Comparison of ENCODE assay signal across 8 cellular contexts in the genomic region with DNA sequence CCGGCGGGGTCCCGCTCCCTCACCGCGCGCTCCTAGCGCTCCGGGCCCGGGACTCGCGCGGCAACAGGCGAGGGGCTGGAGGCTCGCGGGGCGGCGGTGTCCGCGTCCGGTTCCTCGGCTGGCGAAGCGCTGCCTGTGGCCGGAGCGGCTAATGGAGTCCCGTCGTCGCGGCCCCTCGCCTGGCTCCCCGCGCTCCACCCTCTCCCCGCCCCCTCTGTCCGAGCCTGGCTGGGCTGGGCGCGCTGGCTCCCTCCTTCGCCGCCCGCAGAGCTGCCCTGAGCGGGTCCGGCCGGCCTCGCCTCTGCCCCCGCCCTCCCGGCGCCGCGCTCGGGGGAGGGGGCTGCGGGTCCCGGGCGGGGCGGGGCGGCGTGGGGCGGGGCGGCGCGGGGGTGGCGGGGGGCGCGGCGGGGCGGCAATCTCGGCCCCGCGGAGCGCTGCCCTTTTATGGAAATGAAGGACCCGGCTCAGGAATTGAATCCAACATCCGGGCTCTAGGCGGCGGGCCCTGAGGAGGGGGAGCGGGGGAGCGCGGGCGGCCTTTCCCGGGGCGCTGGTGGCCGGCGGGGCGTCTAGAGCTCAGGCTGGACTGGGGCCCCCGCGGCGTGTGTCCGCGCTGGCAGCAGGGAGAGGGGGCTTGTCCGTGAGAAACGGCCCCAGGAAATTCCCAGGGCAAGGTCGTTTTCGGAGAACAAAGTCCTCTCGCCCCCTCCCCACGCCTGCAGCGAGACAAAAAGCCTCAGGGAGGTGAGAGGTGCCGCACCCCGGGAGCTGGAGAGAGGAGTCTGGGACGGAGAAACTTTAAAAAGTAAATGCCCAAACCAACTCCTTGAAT. TPM values are rescaled to one million over a fixed set of nuclear protein-coding genes. Genes with fewer than 3 reads are reported as not detected.
DNase-seq lines count a peak whose midpoint lies in the region; ATAC-seq, FAIRE-seq and TF ChIP-seq lines count a peak whose summit lies in the region.

A gene with protein sequence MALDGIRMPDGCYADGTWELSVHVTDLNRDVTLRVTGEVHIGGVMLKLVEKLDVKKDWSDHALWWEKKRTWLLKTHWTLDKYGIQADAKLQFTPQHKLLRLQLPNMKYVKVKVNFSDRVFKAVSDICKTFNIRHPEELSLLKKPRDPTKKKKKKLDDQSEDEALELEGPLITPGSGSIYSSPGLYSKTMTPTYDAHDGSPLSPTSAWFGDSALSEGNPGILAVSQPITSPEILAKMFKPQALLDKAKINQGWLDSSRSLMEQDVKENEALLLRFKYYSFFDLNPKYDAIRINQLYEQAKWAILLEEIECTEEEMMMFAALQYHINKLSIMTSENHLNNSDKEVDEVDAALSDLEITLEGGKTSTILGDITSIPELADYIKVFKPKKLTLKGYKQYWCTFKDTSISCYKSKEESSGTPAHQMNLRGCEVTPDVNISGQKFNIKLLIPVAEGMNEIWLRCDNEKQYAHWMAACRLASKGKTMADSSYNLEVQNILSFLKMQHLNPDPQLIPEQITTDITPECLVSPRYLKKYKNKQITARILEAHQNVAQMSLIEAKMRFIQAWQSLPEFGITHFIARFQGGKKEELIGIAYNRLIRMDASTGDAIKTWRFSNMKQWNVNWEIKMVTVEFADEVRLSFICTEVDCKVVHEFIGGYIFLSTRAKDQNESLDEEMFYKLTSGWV (minus strand): TSS at position 153 of the 832 bp plus-strand sequence. CDS start 482 bp downstream, outside the sequence.

- H3K4me3 ChIP-seq in coronary artery (peak within 1 kb of the TSS; percentile 98), kidney (ENCODE audit: low read length in 2 of 2) (peak within 1 kb of the TSS; percentile 97 to 99), small intestine (ENCODE audit: low read depth in 1 of 2, low read length in 2 of 2) (peak within 1 kb of the TSS; percentile 56 to 78)

- H3K27me3 Mint-ChIP-seq in T-helper 17 cell, result peaks cover 26% of the 10 kb centered on the region

- H3K4me3 Mint-ChIP-seq in T-helper 17 cell, result peak within 1 kb of the TSS; percentile 91

- ATAC-seq in GM19452 (IDR thresholded peaks at IDR 0.05; ENCODE audit: unreplicated experiment) (peak; percentile 41), T-helper 17 cell (peak; percentile 45), GM21737 (IDR thresholded peaks at IDR 0.05; ENCODE audit: unreplicated experiment) (no peak)

- H3K27ac ChIP-seq in coronary artery, result peak within 1 kb of the TSS; percentile 100
- peak within 1 kb of the TSS; percentile 97 for H3K27ac ChIP-seq in kidney (ENCODE audit: low read depth in 2 of 2, low read length in 2 of 2)
- peak within 1 kb of the TSS; percentile 64 to 95 for H3K27ac ChIP-seq in small intestine (ENCODE audit: low read depth in 1 of 2, low read length in 1 of 2)

- intact Hi-C loops in kidney (cut with DNase I), result no loop called here

- peaks cover 22% of the 10 kb centered on the region for H3K4me1 Mint-ChIP-seq in T-helper 17 cell

- peaks cover 2% of the 10 kb centered on the region for H3K9me3 ChIP-seq in T-helper 17 cell (ENCODE audit: control insufficient read depth, low read length, poor library complexity, severe bottlenecking)
- no peaks in the 10 kb centered on the region for H3K9me3 ChIP-seq in kidney (ENCODE audit: control insufficient read depth in 1 of 2, low read length in 2 of 2)
- no peaks in the 10 kb centered on the region for H3K9me3 ChIP-seq in small intestine (ENCODE audit: control insufficient read depth, low read depth)

- WGBS in small intestine, 3 donors, result 1% methylated on average over 39 to 96 of the region's 96 CpGs

- H3K36me3 Mint-ChIP-seq in T-helper 17 cell (ENCODE audit: low read depth), result no peaks in the 10 kb centered on the region

- H3K27ac Mint-ChIP-seq in T-helper 17 cell, result peak within 1 kb of the TSS; percentile 62

- TF ChIP-seq CTCF in coronary artery (IDR thresholded peaks at IDR 0.05) (peak; percentile 17), kidney (IDR thresholded peaks at IDR 0.05; ENCODE audit: borderline replicate concordance, extremely low read depth, insufficient read depth) (no peak)

- peak; percentile 26 to 91 (median 89) for DNase-seq in C1 segment of cervical spinal cord (lab: John Stamatoyannopoulos, UW)
- peak; percentile 88 for DNase-seq in NCI-H1092 treated with DMSO at 0.1 percent for 48 hours (lab: John Stamatoyannopoulos, UW)
- DNase-seq in T-helper 17 cell, result peak in 2 of 3 donors; percentile 37
- DNase-seq in coronary artery (ENCODE audit: low spot score), result peak; percentile 89
- DNase-seq in kidney, result peak; percentile 96
- DNase-seq in small intestine, result no peak

- H3K4me1 ChIP-seq in kidney (ENCODE audit: control insufficient read depth in 1 of 2, insufficient read depth in 1 of 2, low read depth in 1 of 2, low read length in 2 of 2) (peaks cover 7% of the 10 kb centered on the region in 2 donors), small intestine (ENCODE audit: control insufficient read depth in 2 of 2, insufficient read depth in 1 of 2, low read depth in 1 of 2, low read length in 1 of 2) (peaks cover 0 to 2% of the 10 kb centered on the region in 2 donors)

- peak within 1 kb of the TSS; percentile 91 to 92 for H3K9ac ChIP-seq in kidney (ENCODE audit: low read length in 2 of 2)

- H3K36me3 ChIP-seq in kidney (ENCODE audit: control insufficient read depth in 1 of 2, insufficient read depth in 2 of 2, low read length in 2 of 2), result no peaks in the 10 kb centered on the region
- no peaks in the 10 kb centered on the region for H3K36me3 ChIP-seq in small intestine (ENCODE audit: control insufficient read depth in 2 of 2, insufficient read depth in 2 of 2, low read length in 2 of 2)

- peaks cover 2 to 13% of the 10 kb centered on the region in 2 donors for H3K27me3 ChIP-seq in small intestine (ENCODE audit: control insufficient read depth in 2 of 2, insufficient read depth in 2 of 2, low read length in 2 of 2)

- FAIRE-seq in kidney (lab: Jason Lieb, UNC) (no peak), small intestine (lab: Jason Lieb, UNC) (no peak)

RNA-seq across cellular contexts. Expression of the gene that starts here (rescaled TPM):
- total RNA-seq in T-helper 17 cell (1 to 10 TPM in 1 of 2 donors, under 1 TPM in 1; 0.78 to 3.6 TPM), kidney (78.2 TPM)
- polyA plus RNA-seq in kidney (ENCODE audit: insufficient read depth, low read depth, low replicate concordance) (46.2 TPM), small intestine (10 to 100 TPM in 1 of 3 donors, 1 to 10 TPM in 1, under 1 TPM in 1; 0.89 to 18.5 (median 4.6) TPM)

Comparison
In these comparisons a context has a peak if more than half of its experiments do, and no peak if none do; other contexts are left out.
1. RNA of the gene that starts here (total RNA-seq): 78.2 TPM in kidney (single experiment); 0.78 to 3.6 TPM in T-helper 17 cell; every median in the first group is over 10 times any median in the second.
2. Peak in every context shown above with its lines, with median percentiles within 50 percentile points of each other: H3K27ac ChIP-seq and H3K4me3 ChIP-seq.